Comparison of ENCODE assay signal across 12 cellular contexts in the genomic region with DNA sequence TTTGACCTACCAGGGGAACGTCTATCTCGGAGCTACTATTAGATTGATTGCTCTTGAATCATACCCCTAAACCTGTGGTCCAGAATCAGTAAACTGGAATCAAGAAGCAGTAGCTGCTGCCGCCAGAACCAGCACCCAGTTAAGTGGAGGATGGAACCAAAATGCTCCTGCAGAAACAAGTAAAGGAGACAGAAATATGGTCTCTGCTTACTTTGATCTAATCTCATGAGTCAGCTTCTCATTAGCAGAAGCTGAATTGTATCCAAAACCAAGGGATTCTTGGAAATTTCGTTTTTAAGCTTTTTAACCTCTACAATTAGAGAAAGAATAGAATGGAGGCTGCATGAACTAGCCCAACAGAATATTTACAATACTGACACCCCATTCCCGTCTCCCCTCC. TPM values are rescaled to one million over a fixed set of nuclear protein-coding genes. Genes with fewer than 3 reads are reported as not detected.
DNase-seq lines count a peak whose midpoint lies in the region; ATAC-seq and TF ChIP-seq lines count a peak whose summit lies in the region.
"Had no signal": no experiment of that assay in that cellular context is flagged by ENCODE, and none has a peak within 500 bp of the region (broad histone marks: within the 10 kb centered on the region; RNA-seq: fewer than 3 reads in every experiment).

No MANE protein-coding gene starts in this region.

- peaks cover 88% of the 10 kb centered on the region for H3K4me1 Mint-ChIP-seq in activated naive CD4-positive, alpha-beta T cell treated with anti-CD3 and anti-CD28 coated beads, Interleukin-2, amount 50 U/mL, for 24 hours
- H3K4me1 Mint-ChIP-seq in activated T-helper 17 cell treated with anti-CD3 and anti-CD28 coated beads, Interleukin-2, amount 50 U/mL, for 72 hours = peaks cover 50% of the 10 kb centered on the region

- H3K9me3 ChIP-seq in thyroid gland (no peaks in the 10 kb centered on the region), ovary (no peaks in the 10 kb centered on the region)

- H3K36me3 Mint-ChIP-seq in activated naive CD4-positive, alpha-beta T cell treated with anti-CD3 and anti-CD28 coated beads, Interleukin-2, amount 50 U/mL, for 24 hours = peaks cover 31% of the 10 kb centered on the region
- H3K36me3 Mint-ChIP-seq in activated T-helper 17 cell treated with anti-CD3 and anti-CD28 coated beads, Interleukin-2, amount 50 U/mL, for 72 hours (ENCODE audit: low read depth) = peaks cover 92% of the 10 kb centered on the region

- no peak for DNase-seq in activated naive CD4-positive, alpha-beta T cell treated with Interleukin-2 at 50 U/mL for 16 hours
- DNase-seq in thyroid gland (no peak), ovary (no peak), sciatic nerve (ENCODE audit: low spot score) (no peak)
- DNase-seq: endodermal cell, kidney, NCI-H1694 treated with DMSO at 0.1 percent for 48 hours, right cardiac atrium had no signal

- peak overlapping the region; percentile 76 for H3K4me3 Mint-ChIP-seq in activated naive CD4-positive, alpha-beta T cell treated with anti-CD3 and anti-CD28 coated beads, Interleukin-2, amount 50 U/mL, for 24 hours
- H3K4me3 Mint-ChIP-seq in activated T-helper 17 cell treated with anti-CD3 and anti-CD28 coated beads, Interleukin-2, amount 50 U/mL, for 72 hours = peak overlapping the region; percentile 84
- H3K4me3 Mint-ChIP-seq: endodermal cell had no signal

- H3K9me3 Mint-ChIP-seq in activated naive CD4-positive, alpha-beta T cell treated with anti-CD3 and anti-CD28 coated beads, Interleukin-2, amount 50 U/mL, for 24 hours = no peaks in the 10 kb centered on the region
- H3K9me3 Mint-ChIP-seq in activated T-helper 17 cell treated with anti-CD3 and anti-CD28 coated beads, Interleukin-2, amount 50 U/mL, for 72 hours = no peaks in the 10 kb centered on the region
- H3K9me3 Mint-ChIP-seq: endodermal cell had no signal

- no peak for TF ChIP-seq EP300 in ovary (IDR thresholded peaks at IDR 0.05)

- H3K27ac ChIP-seq in layer of hippocampus (ENCODE audit: low read depth, low read length) (peak overlapping the region; percentile 77), thyroid gland (peak overlapping the region in 2 of 3 donors; percentile 53 to 71), ovary (no peak overlapping the region)

- H3K4me3 ChIP-seq in thyroid gland (replicated peaks in 1 of 3) = no peak overlapping the region
- H3K4me3 ChIP-seq in ovary = no peak overlapping the region

- TF ChIP-seq CTCF in thyroid gland (IDR thresholded peaks at IDR 0.05) = no peak
- TF ChIP-seq CTCF in ovary (IDR thresholded peaks at IDR 0.05) = no peak

- peaks cover 0 to 2% of the 10 kb centered on the region in 2 donors for H3K36me3 ChIP-seq in thyroid gland
- H3K36me3 ChIP-seq in ovary = no peaks in the 10 kb centered on the region

- no peak for ATAC-seq in activated T-helper 17 cell treated with anti-CD3 and anti-CD28 coated beads, Interleukin-2, amount 50 U/mL, for 72 hours (replicated peaks)
- ATAC-seq in sciatic nerve (no peak), HG03280 (IDR thresholded peaks at IDR 0.05; ENCODE audit: unreplicated experiment) (no peak)

- H3K4me1 ChIP-seq in thyroid gland = peaks cover 12 to 46% of the 10 kb centered on the region in 2 donors
- H3K4me1 ChIP-seq in ovary (ENCODE audit: insufficient read depth) = peaks cover 10% of the 10 kb centered on the region

- 70 to 83% methylated on average over 5 of the region's 5 CpGs for WGBS in thyroid gland, 2 donors
- WGBS in ovary, 3 donors = 35 to 52% (median 39%) methylated on average over 5 of the region's 5 CpGs

- TF ChIP-seq POLR2A in thyroid gland (IDR thresholded peaks at IDR 0.05) (no peak), ovary (IDR thresholded peaks at IDR 0.05) (no peak)

- intact Hi-C loops in thyroid gland (cut with DNase I) = no loop called here
- intact Hi-C loops in ovary (cut with DNase I) = no loop called here
- intact Hi-C loops in sciatic nerve (cut with DNase I) = no loop called here

- H3K27me3 Mint-ChIP-seq in activated naive CD4-positive, alpha-beta T cell treated with anti-CD3 and anti-CD28 coated beads, Interleukin-2, amount 50 U/mL, for 24 hours = no peaks in the 10 kb centered on the region
- no peaks in the 10 kb centered on the region for H3K27me3 Mint-ChIP-seq in activated T-helper 17 cell treated with anti-CD3 and anti-CD28 coated beads, Interleukin-2, amount 50 U/mL, for 72 hours

- H3K27me3 ChIP-seq in layer of hippocampus (ENCODE audit: control insufficient read depth, insufficient read depth, low read length) = no peaks in the 10 kb centered on the region
- no peaks in the 10 kb centered on the region for H3K27me3 ChIP-seq in thyroid gland
- no peaks in the 10 kb centered on the region for H3K27me3 ChIP-seq in ovary

- H3K27ac Mint-ChIP-seq in activated naive CD4-positive, alpha-beta T cell treated with anti-CD3 and anti-CD28 coated beads, Interleukin-2, amount 50 U/mL, for 24 hours = peak overlapping the region; percentile 86
- peak overlapping the region; percentile 90 for H3K27ac Mint-ChIP-seq in activated T-helper 17 cell treated with anti-CD3 and anti-CD28 coated beads, Interleukin-2, amount 50 U/mL, for 72 hours
- H3K27ac Mint-ChIP-seq: endodermal cell had no signal

RNA-seq across cellular contexts. Expression of a gene that starts 42.6 kb away (rescaled TPM):
- 10 to 100 TPM; 14.0 to 18.1 TPM for total RNA-seq in activated T-helper 17 cell treated with anti-CD3 and anti-CD28 coated beads, Interleukin-2, amount 50 U/mL, for 72 hours
- 10 to 100 TPM; 20.5 to 39.4 (median 27.8) TPM for total RNA-seq in thyroid gland
- total RNA-seq in ovary = 10 to 100 TPM in 5 of 7 donors, 1 to 10 TPM in 2; 9.2 to 15.4 (median 10.5) TPM
- polyA plus RNA-seq in ovary = 10 to 100 TPM; 12.4 to 13.3 TPM
- 10.6 TPM for total RNA-seq in sciatic nerve

RNA-seq across cellular contexts. Expression of a gene that starts 49.4 kb away (rescaled TPM):
- 10 to 100 TPM; 72.5 to 83.4 TPM for total RNA-seq in activated T-helper 17 cell treated with anti-CD3 and anti-CD28 coated beads, Interleukin-2, amount 50 U/mL, for 72 hours
- 10 to 100 TPM; 44.1 to 97.3 (median 78.4) TPM for total RNA-seq in thyroid gland
- 100 to 1,000 TPM in 1 of 7 donors, 10 to 100 TPM in 6; 28.5 to 102 (median 77.5) TPM for total RNA-seq in ovary
- 10 to 100 TPM; 27.6 to 40.1 TPM for polyA plus RNA-seq in ovary
- total RNA-seq in sciatic nerve = 83.8 TPM

Comparison
In these comparisons a context has a peak if more than half of its experiments do, and no peak if none do; other contexts are left out.
1. H3K27ac ChIP-seq: peak in layer of hippocampus (single experiment) and thyroid gland (2 of 3); none in ovary (0 of 2).